Comparison of ENCODE assay signal across 25 cellular contexts in genomic region chr1:204338997-204339396, GRCh38. TPM values are rescaled to one million over a fixed set of nuclear protein-coding genes. Genes with fewer than 3 reads are reported as not detected.
"Had no signal": no experiment of that assay in that cellular context is flagged by ENCODE, and none has a peak within 500 bp of the region (broad histone marks: within the 10 kb centered on the region; RNA-seq: fewer than 3 reads in every experiment).

No MANE protein-coding gene starts in this region.

- H3K36me3 ChIP-seq: esophagus muscularis mucosa, gastrocnemius medialis, left ventricle myocardium inferior, lower lobe of right lung, spleen, thoracic aorta had no signal

- H3K9me3 Mint-ChIP-seq: dendritic cell treated with granulocyte-macrophage colony-stimulating factor and Interleukin-4, amounts not matched to agents 40 ng/mL and 50 ng/mL, for 4 days; effector memory CD8-positive, alpha-beta T cell; immature natural killer cell; memory B cell; mesothelial cell of epicardium; naive B cell; nephron progenitor cell; stimulated activated memory B cell treated with anti-CD40 and anti-IgM and Interleukin-4, amounts not matched to agents 10 μg/mL and 1 μg/mL and 100 μg/mL, for 72 hours; stimulated activated naive CD8-positive, alpha-beta T cell treated with anti-CD3 and anti-CD28 coated beads, Interleukin-15, Interleukin-2, amounts not matched to agents 100 ng/mL and 50 ng/mL, for 24 hours had no signal

- H3K36me3 Mint-ChIP-seq: immature natural killer cell; memory B cell; mesothelial cell of epicardium; naive B cell; stimulated activated memory B cell treated with anti-CD40 and anti-IgM and Interleukin-4, amounts not matched to agents 10 μg/mL and 1 μg/mL and 100 μg/mL, for 72 hours had no signal

- H3K27ac Mint-ChIP-seq: dendritic cell treated with granulocyte-macrophage colony-stimulating factor and Interleukin-4, amounts not matched to agents 40 ng/mL and 50 ng/mL, for 4 days; effector memory CD8-positive, alpha-beta T cell; immature natural killer cell; memory B cell; naive B cell; nephron progenitor cell; stimulated activated memory B cell treated with anti-CD40 and anti-IgM and Interleukin-4, amounts not matched to agents 10 μg/mL and 1 μg/mL and 100 μg/mL, for 72 hours; stimulated activated naive CD8-positive, alpha-beta T cell treated with anti-CD3 and anti-CD28 coated beads, Interleukin-15, Interleukin-2, amounts not matched to agents 100 ng/mL and 50 ng/mL, for 24 hours had no signal

- H3K4me3 ChIP-seq: esophagus muscularis mucosa, gastrocnemius medialis, left ventricle myocardium inferior, lower lobe of right lung, psoas muscle, spleen, thoracic aorta had no signal

- H3K9ac ChIP-seq: parathyroid adenoma had no signal

- H3K27me3 ChIP-seq: gastrocnemius medialis, spleen had no signal

- H3K27ac ChIP-seq: epithelial cell of prostate, esophagus muscularis mucosa, gastrocnemius medialis, left ventricle myocardium inferior, lower lobe of right lung, parathyroid adenoma, psoas muscle, spleen, thoracic aorta had no signal

- DNase-seq: effector memory CD8-positive, alpha-beta T cell; gastrocnemius medialis; immature natural killer cell; kidney; left cardiac atrium; left ventricle myocardium inferior; lower lobe of right lung; naive B cell; nephron progenitor cell; psoas muscle; stimulated activated CD4-positive, alpha-beta T cell treated with anti-CD3 and anti-CD28 coated beads, Interleukin-15, amount 100 ng/mL, for 24 hours; stimulated activated CD4-positive, alpha-beta T cell treated with anti-CD3 and anti-CD28 coated beads, Interleukin-1b, Interleukin-23, amount 100 ng/mL, for 48 hours; stimulated activated CD4-positive, alpha-beta T cell treated with anti-CD3 and anti-CD28 coated beads, Interleukin-4, amount 100 ng/mL, for 24 hours; trophoblast cell had no signal

- H3K4me1 Mint-ChIP-seq: immature natural killer cell; memory B cell; naive B cell; stimulated activated memory B cell treated with anti-CD40 and anti-IgM and Interleukin-4, amounts not matched to agents 10 μg/mL and 1 μg/mL and 100 μg/mL, for 72 hours had no signal

- ATAC-seq: effector memory CD8-positive, alpha-beta T cell; left cardiac atrium; lower lobe of right lung; sciatic nerve; stimulated activated memory B cell treated with anti-CD40 and anti-IgM and Interleukin-4, amounts not matched to agents 10 μg/mL and 1 μg/mL and 100 μg/mL, for 72 hours had no signal

- H3K4me1 ChIP-seq: lower lobe of right lung, psoas muscle, spleen had no signal

- H3K4me3 Mint-ChIP-seq: dendritic cell treated with granulocyte-macrophage colony-stimulating factor and Interleukin-4, amounts not matched to agents 40 ng/mL and 50 ng/mL, for 4 days; effector memory CD8-positive, alpha-beta T cell; immature natural killer cell; memory B cell; mesothelial cell of epicardium; naive B cell; nephron progenitor cell; stimulated activated memory B cell treated with anti-CD40 and anti-IgM and Interleukin-4, amounts not matched to agents 10 μg/mL and 1 μg/mL and 100 μg/mL, for 72 hours; stimulated activated naive CD8-positive, alpha-beta T cell treated with anti-CD3 and anti-CD28 coated beads, Interleukin-15, Interleukin-2, amounts not matched to agents 100 ng/mL and 50 ng/mL, for 24 hours had no signal

RNA-seq across cellular contexts. Expression of gene PLEKHA6, which starts 20.7 kb away (rescaled TPM):
- polyA plus RNA-seq: immature natural killer cell had no signal
